12 cellular contexts compared by ENCODE assay signal in the genomic region with DNA sequence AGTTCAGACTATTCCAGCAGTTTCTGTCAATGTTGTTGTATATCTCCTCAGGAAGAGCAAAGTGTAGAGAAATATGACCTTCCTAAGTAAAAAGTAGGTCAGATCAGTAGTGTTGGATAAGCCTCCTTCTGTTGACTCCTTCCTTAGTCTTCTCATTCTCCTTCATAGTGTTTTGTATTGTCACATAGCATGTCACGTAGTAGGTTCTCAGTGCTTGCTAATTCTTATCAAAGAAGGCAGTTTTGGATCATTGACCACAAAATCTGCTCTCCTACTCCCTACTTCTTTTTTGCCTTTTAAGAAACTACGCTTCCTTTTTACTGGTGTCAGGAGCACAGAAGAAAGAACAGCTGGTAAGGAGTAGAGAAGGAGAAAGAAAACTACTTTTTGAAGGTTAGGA. TPM values are rescaled to one million over a fixed set of nuclear protein-coding genes. Genes with fewer than 3 reads are reported as not detected.
DNase-seq lines count a peak whose midpoint lies in the region; ATAC-seq and TF ChIP-seq lines count a peak whose summit lies in the region.
"Had no signal": no experiment of that assay in that cellular context is flagged by ENCODE, and none has a peak within 500 bp of the region (broad histone marks: within the 10 kb centered on the region; RNA-seq: fewer than 3 reads in every experiment).

No MANE protein-coding gene starts in this region.

- H3K27ac ChIP-seq in H9 (ENCODE audit: insufficient read length, low read depth, low read length) (no peak overlapping the region), SK-N-MC (0 out of 2 replicates have a peak overlapping the region, but pooled peaks have one; percentile 12), osteoblast (ENCODE audit: low read depth, low read length) (no peak overlapping the region), SK-N-SH (ENCODE audit: low read depth in 2 of 2, low read length in 1 of 2) (no peak overlapping the region)

- no peaks in the 10 kb centered on the region for H4K20me1 ChIP-seq in H9 (ENCODE audit: control insufficient read depth, insufficient read depth, insufficient read length)
- H4K20me1 ChIP-seq in osteoblast (ENCODE audit: insufficient read depth, low read length), result peaks cover 19% of the 10 kb centered on the region
- peaks cover 20% of the 10 kb centered on the region for H4K20me1 ChIP-seq in SK-N-SH (ENCODE audit: insufficient read depth)

- no peak overlapping the region for H4K91ac ChIP-seq in H9 (ENCODE audit: insufficient read length, low read depth, low read length)

- POLR2A ChIA-PET in activated CD4-positive, alpha-beta T cell treated with anti-CD3 and anti-CD28 coated beads for 36 hours (lab: Charles Lee), result no interaction called here
- POLR2A ChIA-PET in SK-N-SH (lab: Yijun Ruan, JAX), result interaction anchor here (0.6 kb wide), 1 partner anchor 94 kb away, joined by 3 read pairs; no protein-coding TSS in a partner anchor

- no peaks in the 10 kb centered on the region for H3K9me2 ChIP-seq in SK-N-SH

- TF ChIP-seq CTCF in H9 (conservative IDR thresholded peaks at IDR 0.05), result no peak
- TF ChIP-seq CTCF in glutamatergic neuron (IDR thresholded peaks at IDR 0.05; ENCODE audit: partially characterized antibody, unreplicated experiment), result no peak
- no peak for TF ChIP-seq CTCF in osteoblast (IDR thresholded peaks at IDR 0.05; ENCODE audit: extremely low read depth, low read depth, low read length)
- no peak for TF ChIP-seq CTCF in SK-N-SH (IDR thresholded peaks at IDR 0.05)

- H2BK120ac ChIP-seq in H9 (ENCODE audit: low read depth, low read length, poor library complexity, severe bottlenecking), result no peak overlapping the region

- no peak overlapping the region for H4K8ac ChIP-seq in H9 (replicated peaks; ENCODE audit: insufficient read length, low read depth, low read length)

- H2BK12ac ChIP-seq in H9 (ENCODE audit: insufficient read length, low read depth, low read length), result no peak overlapping the region

- DNase-seq in H9 (no peak), SK-N-MC (ENCODE audit: low read depth, low spot score) (no peak), glutamatergic neuron (no peak), osteoblast (ENCODE audit: insufficient read length, low spot score, missing footprints) (peak; percentile 25), SK-N-SH (no peak), pons (ENCODE audit: low spot score) (no peak)
- no peak for DNase-seq in activated CD4-positive, alpha-beta T cell treated with anti-CD3 and anti-CD28 coated beads for 36 hours
- DNase-seq: activated T-cell treated with anti-CD3 and anti-CD28 coated beads for 4 hours; left cardiac atrium; retina; stimulated activated CD8-positive, alpha-beta memory T cell treated with anti-CD3 and anti-CD28 coated beads, Interleukin-4, amount 100 ng/mL, for 48 hours; transverse colon had no signal

- H3K9me3 Mint-ChIP-seq in H9 (peaks cover 0 to 2% of the 10 kb centered on the region in 2 experiments; a peak in 2 of 5 replicates), glutamatergic neuron (ENCODE audit: unreplicated experiment) (peaks cover 5% of the 10 kb centered on the region)
- peaks cover 10% of the 10 kb centered on the region for H3K9me3 Mint-ChIP-seq in activated CD4-positive, alpha-beta T cell treated with anti-CD3 and anti-CD28 coated beads for 36 hours (ENCODE audit: low read depth)

- H3K4me3 Mint-ChIP-seq in H9 (peak overlapping the region; percentile 85 to 91; a peak in 4 of 5 replicates), glutamatergic neuron (ENCODE audit: unreplicated experiment) (peak overlapping the region; percentile 98)
- H3K4me3 Mint-ChIP-seq in activated CD4-positive, alpha-beta T cell treated with anti-CD3 and anti-CD28 coated beads for 36 hours, result no peak overlapping the region

- no peak overlapping the region for H2BK15ac ChIP-seq in H9 (ENCODE audit: low read depth, low read length)

- no peak overlapping the region for H2AK5ac ChIP-seq in H9 (ENCODE audit: insufficient read length, low read length)

- H3K4ac ChIP-seq in H9 (ENCODE audit: low read depth, low read length), result no peak overlapping the region

- H3K4me2 ChIP-seq in H9 (ENCODE audit: insufficient read depth, insufficient read length, low read length) (peak overlapping the region; percentile 81), osteoblast (ENCODE audit: insufficient read depth, low read length) (no peak overlapping the region), SK-N-SH (no peak overlapping the region)

- no peak overlapping the region for H3K4me3 ChIP-seq in SK-N-MC
- H3K4me3 ChIP-seq in osteoblast (ENCODE audit: insufficient read depth, low read length), result no peak overlapping the region
- H3K4me3 ChIP-seq in SK-N-SH (ENCODE audit: low read depth in 2 of 2, low read length in 1 of 2), result no peak overlapping the region

- no peak overlapping the region for H3K9ac ChIP-seq in H9 (ENCODE audit: extremely low read depth, insufficient read length, low read length)
- no peak overlapping the region for H3K9ac ChIP-seq in SK-N-MC (ENCODE audit: insufficient read length)
- no peak overlapping the region for H3K9ac ChIP-seq in SK-N-SH

- no peak overlapping the region for H2BK5ac ChIP-seq in H9 (ENCODE audit: insufficient read length, low read length)

- no peak for TF ChIP-seq EP300 in SK-N-SH (IDR thresholded peaks at IDR 0.05; ENCODE audit: borderline replicate concordance in 1 of 2, low read depth in 1 of 2, low read length in 1 of 2)

- peaks cover 18 to 27% of the 10 kb centered on the region in 2 experiments for H3K4me1 Mint-ChIP-seq in H9
- H3K4me1 Mint-ChIP-seq in glutamatergic neuron (ENCODE audit: low read depth, unreplicated experiment), result peaks cover 8% of the 10 kb centered on the region
- H3K4me1 Mint-ChIP-seq in activated CD4-positive, alpha-beta T cell treated with anti-CD3 and anti-CD28 coated beads for 36 hours, result peaks cover 38% of the 10 kb centered on the region

- H3K27ac Mint-ChIP-seq in H9, result no peak overlapping the region
- no peak overlapping the region for H3K27ac Mint-ChIP-seq in glutamatergic neuron (ENCODE audit: unreplicated experiment)
- H3K27ac Mint-ChIP-seq in activated CD4-positive, alpha-beta T cell treated with anti-CD3 and anti-CD28 coated beads for 36 hours, result no peak overlapping the region

- H3K27me3 Mint-ChIP-seq in H9 (ENCODE audit: low read depth), result peaks cover 44% of the 10 kb centered on the region
- H3K27me3 Mint-ChIP-seq in glutamatergic neuron (ENCODE audit: unreplicated experiment), result peaks cover 12% of the 10 kb centered on the region
- peaks cover 7% of the 10 kb centered on the region for H3K27me3 Mint-ChIP-seq in activated CD4-positive, alpha-beta T cell treated with anti-CD3 and anti-CD28 coated beads for 36 hours

- H3K56ac ChIP-seq in H9 (ENCODE audit: insufficient read length, low read depth, low read length), result no peak overlapping the region

- no peak overlapping the region for H3T11ph ChIP-seq in H9 (ENCODE audit: low read length)

- H3K9me3 ChIP-seq in H9 (ENCODE audit: control insufficient read depth, low read depth, low read length) (no peaks in the 10 kb centered on the region), SK-N-MC (ENCODE audit: low read depth, low read length) (no peaks in the 10 kb centered on the region), osteoblast (ENCODE audit: low read depth, low read length) (no peaks in the 10 kb centered on the region), SK-N-SH (no peaks in the 10 kb centered on the region)
- H3K9me3 ChIP-seq: transverse colon had no signal

- H3K79me1 ChIP-seq in H9 (ENCODE audit: insufficient read depth, low read depth, low read length, poor library complexity, severe bottlenecking), result peaks cover 2% of the 10 kb centered on the region

- H3K23ac ChIP-seq in H9 (ENCODE audit: insufficient read length, low read depth, low read length), result no peak overlapping the region

- intact Hi-C loops in activated CD4-positive, alpha-beta T cell treated with anti-CD3 and anti-CD28 coated beads for 36 hours (cut with DNase I, micrococcal nuclease), result no loop called here

- no peak overlapping the region for H4K5ac ChIP-seq in H9 (ENCODE audit: insufficient read length, low read depth, low read length)

- peaks cover 17% of the 10 kb centered on the region for H3K23me2 ChIP-seq in H9 (ENCODE audit: insufficient read length, low read depth, low read length, poor library complexity, severe bottlenecking)

- H3K27me3 ChIP-seq in H9 (ENCODE audit: insufficient read depth, low read length) (peaks cover 4% of the 10 kb centered on the region; the same call in 1 of the 2 replicates), osteoblast (ENCODE audit: insufficient read depth, low read length) (no peaks in the 10 kb centered on the region), SK-N-SH (ENCODE audit: insufficient read depth) (no peaks in the 10 kb centered on the region)
- H3K27me3 ChIP-seq: transverse colon had no signal

- no peak overlapping the region for H2BK20ac ChIP-seq in H9 (ENCODE audit: low read depth, low read length, poor library complexity, severe bottlenecking)

- H3K79me2 ChIP-seq in H9 (ENCODE audit: insufficient read depth, low read length) (peaks cover 5% of the 10 kb centered on the region; the same call in 1 of the 2 replicates), osteoblast (ENCODE audit: insufficient read depth, low read length) (peaks cover 37% of the 10 kb centered on the region), SK-N-SH (ENCODE audit: insufficient read depth) (peaks cover 36% of the 10 kb centered on the region)

- H3K36me3 Mint-ChIP-seq in H9 (ENCODE audit: insufficient read depth in 1 of 3, low read depth in 3 of 3) (no peaks in the 10 kb centered on the region), glutamatergic neuron (ENCODE audit: unreplicated experiment) (peaks cover 6% of the 10 kb centered on the region)
- H3K36me3 Mint-ChIP-seq in activated CD4-positive, alpha-beta T cell treated with anti-CD3 and anti-CD28 coated beads for 36 hours (ENCODE audit: low read depth), result peaks cover 11% of the 10 kb centered on the region

- no peak overlapping the region for H3K14ac ChIP-seq in H9 (ENCODE audit: insufficient read depth, low read length)

- no peak for TF ChIP-seq RAD21 in SK-N-SH (IDR thresholded peaks at IDR 0.05; ENCODE audit: low read length)

- ATAC-seq in activated CD4-positive, alpha-beta T cell treated with anti-CD3 and anti-CD28 coated beads for 36 hours, result no peak

- CTCF ChIA-PET in activated CD4-positive, alpha-beta T cell treated with anti-CD3 and anti-CD28 coated beads for 36 hours (lab: Charles Lee), result no interaction called here
- CTCF ChIA-PET in SK-N-SH (lab: Yijun Ruan, JAX), result interaction anchor here (0.9 kb wide), 1 partner anchor 82 kb away, joined by 3 read pairs; no protein-coding TSS in a partner anchor

- no peak overlapping the region for H3K18ac ChIP-seq in H9 (ENCODE audit: insufficient read length, low read depth, low read length)

- H3K36me3 ChIP-seq in SK-N-MC (ENCODE audit: insufficient read depth, low read length) (no peaks in the 10 kb centered on the region), osteoblast (ENCODE audit: insufficient read depth, low read length) (no peaks in the 10 kb centered on the region), SK-N-SH (replicated peaks in 1 of 2; ENCODE audit: control insufficient read depth in 1 of 2, insufficient read depth in 2 of 2, low read length in 1 of 2) (no peaks in the 10 kb centered on the region)
- H3K36me3 ChIP-seq: transverse colon had no signal

- no CpG with 5 or more reads among the region's 2 CpGs for whole genome bisulfite sequencing in H9 (ENCODE audit: extremely low coverage, insufficient read length, low lambda C conversion rate)
- WGBS in SK-N-SH (ENCODE audit: low lambda C conversion rate), result 98% methylated on average over 2 of the region's 2 CpGs

- H3F3A ChIP-seq in SK-N-SH (replicated peaks; ENCODE audit: insufficient read depth), result peaks cover 23% of the 10 kb centered on the region

- H2AFZ ChIP-seq in H9 (ENCODE audit: low read length) (no peak overlapping the region), osteoblast (ENCODE audit: low read length) (no peak overlapping the region), SK-N-SH (ENCODE audit: low read depth) (no peak overlapping the region)

- H3K4me1 ChIP-seq in H9 (ENCODE audit: insufficient read depth, low read length) (no peaks in the 10 kb centered on the region; the same call in 1 of the 2 replicates), osteoblast (ENCODE audit: insufficient read depth, low read length) (peaks cover 28% of the 10 kb centered on the region), SK-N-SH (ENCODE audit: control insufficient read depth in 1 of 2, insufficient read depth in 2 of 2, low read depth in 1 of 2, low read length in 1 of 2) (peaks cover 10 to 21% of the 10 kb centered on the region in 2 experiments; a peak in 3 of 4 replicates)

RNA-seq across cellular contexts. Expression of a gene that starts 1.0 kb away (rescaled TPM):
- total RNA-seq in H9 (2021) (57.3 and 62.7 TPM in 2 replicates), glutamatergic neuron (ENCODE audit: unreplicated experiment) (68.9 TPM), osteoblast (40.2 and 41.0 TPM in 2 replicates)
- total RNA-seq in activated CD4-positive, alpha-beta T cell treated with anti-CD3 and anti-CD28 coated beads for 36 hours, result 10 to 100 TPM; 33.7 to 39.3 TPM
- 2.3 and 2.9 TPM in 2 replicates for polyA plus RNA-seq in SK-N-SH (2012; rRNA removed)
- polyA plus RNA-seq in SK-N-SH (2012; cell fraction: cytosol; rRNA removed), result 2.2 and 2.5 TPM in 2 replicates
- polyA plus RNA-seq in SK-N-SH (2012; cell fraction: nucleus; rRNA removed), result 3.7 and 6.4 TPM in 2 replicates
